ENCODE assay signal across 18 cellular contexts in genomic region chr3:129025108-129025507, GRCh38. TPM values are rescaled to one million over a fixed set of nuclear protein-coding genes. Genes with fewer than 3 reads are reported as not detected.
A peak's percentile ranks its signal among the peaks of the same experiment; 100 is the strongest.
DNase-seq lines count a peak whose midpoint lies in the region; ATAC-seq and TF ChIP-seq lines count a peak whose summit lies in the region.
"Had no signal": no experiment of that assay in that cellular context is flagged by ENCODE, and none has a peak within 500 bp of the region (broad histone marks: within the 10 kb centered on the region; RNA-seq: fewer than 3 reads in every experiment).

No MANE protein-coding gene starts in this region.

- peaks cover 5% of the 10 kb centered on the region for H3K9me3 Mint-ChIP-seq in nephron
- H3K9me3 Mint-ChIP-seq in activated CD4-positive, alpha-beta memory T cell treated with anti-CD3 and anti-CD28 coated beads, Interleukin-2, amount 10 ng/mL, durations not matched to agents 7 days and 5 days = no peaks in the 10 kb centered on the region
- H3K9me3 Mint-ChIP-seq: dendritic cell treated with granulocyte-macrophage colony-stimulating factor and Interleukin-4, amounts not matched to agents 40 ng/mL and 50 ng/mL, for 4 days had no signal

- in situ Hi-C loops in G401 (cut with HindIII; ENCODE audit: low sequenced_read_pairs) = no loop called here

- TF ChIP-seq CTCF in heart left ventricle (IDR thresholded peaks at IDR 0.05) = no peak
- no peak for TF ChIP-seq CTCF in esophagus squamous epithelium (IDR thresholded peaks at IDR 0.05)
- no peak for TF ChIP-seq CTCF in nephron (IDR thresholded peaks at IDR 0.05; ENCODE audit: unreplicated experiment in 3 of 3)
- TF ChIP-seq CTCF in upper lobe of right lung (IDR thresholded peaks at IDR 0.05) = no peak

- H3K27me3 ChIP-seq in heart left ventricle = no peaks in the 10 kb centered on the region
- H3K27me3 ChIP-seq in esophagus squamous epithelium = no peaks in the 10 kb centered on the region
- H3K27me3 ChIP-seq in upper lobe of right lung = no peaks in the 10 kb centered on the region

- no peaks in the 10 kb centered on the region for H3K9me3 ChIP-seq in heart left ventricle
- no peaks in the 10 kb centered on the region for H3K9me3 ChIP-seq in esophagus squamous epithelium
- no peaks in the 10 kb centered on the region for H3K9me3 ChIP-seq in upper lobe of right lung
- H3K9me3 ChIP-seq: HAP-1 had no signal

- DNase-seq in heart left ventricle (no peak), Right ventricle myocardium inferior (ENCODE audit: missing footprints) (no peak), esophagus squamous epithelium (lab: John Stamatoyannopoulos, UW) (no peak), upper lobe of right lung (no peak), G401 (ENCODE audit: low spot score) (no peak), SKM-1 treated with dmso at 0.1 percent for 144 hours (lab: John Stamatoyannopoulos, UW; ENCODE audit: unreplicated experiment) (no peak)
- no peak for DNase-seq in activated CD4-positive, alpha-beta memory T cell treated with anti-CD3 and anti-CD28 coated beads, Interleukin-2, amount 10 ng/mL, durations not matched to agents 7 days and 5 days
- DNase-seq: activated gamma-delta T cell treated with Interleukin-2 at 50 U/mL for 16 hours, Calu3, left colon, NCI-H1930 had no signal

- peak in 1 of 4 donors; percentile 0 for ATAC-seq in heart left ventricle
- ATAC-seq in Right ventricle myocardium inferior = no peak
- ATAC-seq in upper lobe of right lung = no peak
- ATAC-seq: left colon had no signal

- peaks cover 11% of the 10 kb centered on the region for H3K27me3 Mint-ChIP-seq in nephron (ENCODE audit: low read depth)
- H3K27me3 Mint-ChIP-seq in activated CD4-positive, alpha-beta memory T cell treated with anti-CD3 and anti-CD28 coated beads, Interleukin-2, amount 10 ng/mL, durations not matched to agents 7 days and 5 days = peaks cover 4% of the 10 kb centered on the region

- TF ChIP-seq POLR2A in heart left ventricle (IDR thresholded peaks at IDR 0.05) = no peak
- TF ChIP-seq POLR2A in esophagus squamous epithelium (IDR thresholded peaks at IDR 0.05) = no peak

- peak overlapping the region in 11 of 12 donors; percentile 25 to 85 (median 74) for H3K27ac ChIP-seq in heart left ventricle
- peak overlapping the region in 3 of 4 donors; percentile 65 to 72 (median 71) for H3K27ac ChIP-seq in esophagus squamous epithelium
- H3K27ac ChIP-seq in upper lobe of right lung = peak overlapping the region; percentile 72
- H3K27ac ChIP-seq: VCaP had no signal

- no peaks in the 10 kb centered on the region for H3K36me3 Mint-ChIP-seq in nephron (ENCODE audit: low read depth)
- no peaks in the 10 kb centered on the region for H3K36me3 Mint-ChIP-seq in activated CD4-positive, alpha-beta memory T cell treated with anti-CD3 and anti-CD28 coated beads, Interleukin-2, amount 10 ng/mL, durations not matched to agents 7 days and 5 days (ENCODE audit: low read depth)

- CTCF ChIA-PET in activated CD4-positive, alpha-beta memory T cell treated with anti-CD3 and anti-CD28 coated beads, Interleukin-2, amount 10 ng/mL, durations not matched to agents 7 days and 5 days (lab: Charles Lee) = interaction anchor here (1.6 to 7.7 kb wide), 3 partner anchors 11 to 215 kb away, joined by 4 to 123 read pairs (median 20); no protein-coding TSS in a partner anchor

- H3K4me3 Mint-ChIP-seq in nephron = peak overlapping the region; percentile 0 to 22 (median 3)
- no peak overlapping the region for H3K4me3 Mint-ChIP-seq in activated CD4-positive, alpha-beta memory T cell treated with anti-CD3 and anti-CD28 coated beads, Interleukin-2, amount 10 ng/mL, durations not matched to agents 7 days and 5 days
- H3K4me3 Mint-ChIP-seq: dendritic cell treated with granulocyte-macrophage colony-stimulating factor and Interleukin-4, amounts not matched to agents 40 ng/mL and 50 ng/mL, for 4 days had no signal

- 76 to 89% (median 84%) methylated on average over 15 of the region's 15 CpGs for WGBS in heart left ventricle, 4 donors
- WGBS in esophagus squamous epithelium, 2 donors = 82 to 93% methylated on average over 14 to 15 of the region's 15 CpGs

- H3K4me3 ChIP-seq in heart left ventricle (no peak overlapping the region), esophagus squamous epithelium (no peak overlapping the region), upper lobe of right lung (no peak overlapping the region)
- H3K4me3 ChIP-seq: HAP-1 had no signal

- POLR2A ChIA-PET in activated CD4-positive, alpha-beta memory T cell treated with anti-CD3 and anti-CD28 coated beads, Interleukin-2, amount 10 ng/mL, durations not matched to agents 7 days and 5 days (lab: Charles Lee) = interaction anchor here (1.5 to 3.7 kb wide), 3 partner anchors 9 to 31 kb away, joined by 3 to 56 read pairs (median 9); partner anchors contain the start of gene CFAP92

- H3K4me1 Mint-ChIP-seq in nephron = peaks cover 48% of the 10 kb centered on the region
- H3K4me1 Mint-ChIP-seq in activated CD4-positive, alpha-beta memory T cell treated with anti-CD3 and anti-CD28 coated beads, Interleukin-2, amount 10 ng/mL, durations not matched to agents 7 days and 5 days = peaks cover 14% of the 10 kb centered on the region

- no peaks in the 10 kb centered on the region for H3K36me3 ChIP-seq in heart left ventricle
- H3K36me3 ChIP-seq in esophagus squamous epithelium = no peaks in the 10 kb centered on the region
- no peaks in the 10 kb centered on the region for H3K36me3 ChIP-seq in upper lobe of right lung
- H3K36me3 ChIP-seq: HAP-1 had no signal

- peak overlapping the region in 1 of 3 experiments; percentile 21 for H3K27ac Mint-ChIP-seq in nephron
- no peak overlapping the region for H3K27ac Mint-ChIP-seq in activated CD4-positive, alpha-beta memory T cell treated with anti-CD3 and anti-CD28 coated beads, Interleukin-2, amount 10 ng/mL, durations not matched to agents 7 days and 5 days
- H3K27ac Mint-ChIP-seq: dendritic cell treated with granulocyte-macrophage colony-stimulating factor and Interleukin-4, amounts not matched to agents 40 ng/mL and 50 ng/mL, for 4 days had no signal

- peaks cover 0 to 65% (median 42%) of the 10 kb centered on the region in 12 donors for H3K4me1 ChIP-seq in heart left ventricle
- peaks cover 9 to 66% (median 22%) of the 10 kb centered on the region in 3 donors for H3K4me1 ChIP-seq in esophagus squamous epithelium
- H3K4me1 ChIP-seq in upper lobe of right lung = peaks cover 40% of the 10 kb centered on the region

- intact Hi-C loops in heart left ventricle (cut with DNase I) (no loop called here), Right ventricle myocardium inferior (cut with DNase I) (no loop called here), esophagus squamous epithelium (cut with DNase I) (no loop called here), upper lobe of right lung (cut with DNase I) (no loop called here)

RNA-seq across cellular contexts. Expression of gene EFCC1, which starts 24.0 kb away (rescaled TPM):
- 1 to 10 TPM in 8 of 9 donors, under 1 TPM in 1; 0.60 to 2.5 (median 1.7) TPM for total RNA-seq in heart left ventricle
- polyA plus RNA-seq in heart left ventricle = 1 to 10 TPM in 1 of 2 donors, under 1 TPM in 1; 0.91 to 1.1 TPM
- total RNA-seq in Right ventricle myocardium inferior = 2.3 TPM
- 1 to 10 TPM in 1 of 4 donors, under 1 TPM in 3; 0.19 to 2.9 (median 0.48) TPM for total RNA-seq in esophagus squamous epithelium
- total RNA-seq in upper lobe of right lung = 17.2 TPM
- not detected for total RNA-seq in activated CD4-positive, alpha-beta memory T cell treated with anti-CD3 and anti-CD28 coated beads, Interleukin-2, amount 10 ng/mL, durations not matched to agents 7 days and 5 days
- not detected in 2 replicates for total RNA-seq in G401 (2014; rRNA removed; shearing (Covaris generic))
- total RNA-seq: Calu3, HT1080, M059J had no signal

RNA-seq across cellular contexts. Expression of gene CFAP92, which starts 31.2 kb away (rescaled TPM):
- total RNA-seq in heart left ventricle (1 to 10 TPM in 1 of 9 donors, under 1 TPM in 5, not detected in 3; 0.12 to 1.8 (median 0.47) TPM), Right ventricle myocardium inferior (0.49 TPM), esophagus squamous epithelium (1 to 10 TPM in 1 of 4 donors, under 1 TPM in 3; 0.40 to 1.4 (median 0.98) TPM), upper lobe of right lung (1.9 TPM)
- polyA plus RNA-seq in heart left ventricle = under 1 TPM; 0.17 to 0.23 TPM
- total RNA-seq in activated CD4-positive, alpha-beta memory T cell treated with anti-CD3 and anti-CD28 coated beads, Interleukin-2, amount 10 ng/mL, durations not matched to agents 7 days and 5 days = under 1 TPM in 1 of 2 experiments, not detected in 1; 0.15 TPM
- total RNA-seq in G401 (2014; rRNA removed; shearing (Covaris generic)) = not detected in 2 replicates
- total RNA-seq: HT1080 had no signal

RNA-seq across cellular contexts. Expression of gene GP9, which starts 35.5 kb away (rescaled TPM):
- total RNA-seq in heart left ventricle = not detected
- not detected for polyA plus RNA-seq in heart left ventricle
- total RNA-seq in Right ventricle myocardium inferior = not detected
- not detected for total RNA-seq in esophagus squamous epithelium
- 1.2 TPM for total RNA-seq in upper lobe of right lung
- not detected for total RNA-seq in activated CD4-positive, alpha-beta memory T cell treated with anti-CD3 and anti-CD28 coated beads, Interleukin-2, amount 10 ng/mL, durations not matched to agents 7 days and 5 days
- not detected in 2 replicates for total RNA-seq in G401 (2014; rRNA removed; shearing (Covaris generic))
- total RNA-seq: Calu3, HT1080, M059J had no signal
- polyA plus RNA-seq: AG04450 had no signal
